Comparison of ENCODE assay signal across 8 cellular contexts in the genomic region with DNA sequence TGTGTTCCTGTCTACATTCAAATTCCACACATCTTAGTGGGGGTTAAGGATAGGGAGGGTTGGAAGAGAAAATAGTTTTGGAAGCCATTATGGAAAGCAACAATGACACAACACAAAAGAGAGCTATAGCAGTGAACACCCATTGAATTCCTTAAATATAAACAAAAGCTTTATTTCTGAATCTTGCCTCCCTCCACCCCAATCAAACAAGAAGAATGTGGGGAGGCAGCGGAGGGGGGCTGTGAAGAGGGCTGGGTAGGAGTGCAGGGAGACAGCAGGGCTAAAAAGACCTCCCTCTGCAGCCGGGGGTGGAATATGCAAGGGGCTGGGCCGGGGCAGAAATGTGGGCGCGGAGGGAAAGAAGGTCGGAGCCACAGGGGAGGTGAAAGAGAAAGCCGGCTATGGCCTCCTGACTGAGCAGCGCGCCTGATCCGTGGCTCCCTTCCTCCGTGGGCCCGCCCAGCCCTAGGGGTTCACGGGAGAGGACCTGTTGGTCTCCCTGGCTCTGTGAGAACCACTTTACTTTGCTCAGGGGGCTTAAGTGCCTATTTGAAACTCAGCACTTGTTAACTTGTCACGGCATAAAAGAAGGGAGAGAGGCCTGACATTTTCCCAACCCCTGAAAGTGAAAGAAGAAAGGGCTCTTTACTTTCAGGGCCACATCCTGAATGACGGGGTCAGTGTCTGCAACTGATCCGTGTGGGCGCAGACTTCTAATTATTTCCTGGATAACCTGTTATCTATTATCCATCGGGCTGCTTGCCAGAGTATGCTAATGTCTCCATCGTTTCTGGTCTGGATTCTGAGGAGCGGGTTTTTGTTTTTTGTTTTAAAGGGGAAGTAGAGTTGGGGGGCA.
DNase-seq lines count a peak whose midpoint lies in the region; ATAC-seq and TF ChIP-seq lines count a peak whose summit lies in the region.

No MANE protein-coding gene starts in this region.

- H3K9me3 ChIP-seq in mucosa of descending colon (no peaks in the 10 kb centered on the region), testis (no peaks in the 10 kb centered on the region)

- TF ChIP-seq POLR2A in testis (IDR thresholded peaks at IDR 0.05) = no peak

- intact Hi-C loops in mucosa of descending colon (cut with DNase I, micrococcal nuclease) (loop anchor here in 1 of 2 donors (10.0 kb wide), 1 partner anchor 185 kb away; the partner anchor contains the start of gene FUT8), testis (cut with DNase I; ENCODE audit: low total_unique reads) (no loop called here)

- H3K36me3 ChIP-seq in mucosa of descending colon (ENCODE audit: low read depth) (no peaks in the 10 kb centered on the region), testis (ENCODE audit: low read depth, missing control alignments) (no peaks in the 10 kb centered on the region)

- H3K27me3 ChIP-seq in testis = no peaks in the 10 kb centered on the region

- H3K4me3 ChIP-seq in epithelial cell of proximal tubule (ENCODE audit: low read depth, low read length) (peak overlapping the region; percentile 37), mucosa of descending colon (no peak overlapping the region), testis (peak overlapping the region; percentile 44 to 58)

- ATAC-seq in mucosa of descending colon (peak; percentile 35), HG02938 (IDR thresholded peaks at IDR 0.05; ENCODE audit: unreplicated experiment) (no peak)

- DNase-seq in Daoy (ENCODE audit: low read depth) (peak; percentile 79), NCI-H1092 (lab: John Stamatoyannopoulos, UW) (peak; percentile 86), epithelial cell of proximal tubule (ENCODE audit: low read depth) (no peak), mucosa of descending colon (peak; percentile 54 to 70 (median 57)), testis (peak; percentile 52), NOMO-1 treated with dmso at 0.1 percent for 144 hours (lab: John Stamatoyannopoulos, UW; ENCODE audit: unreplicated experiment) (no peak)
- DNase-seq in activated CD8-positive, alpha-beta memory T cell treated with anti-CD3 and anti-CD28 coated beads for 24 hours = peak; percentile 76

- no peak for TF ChIP-seq CTCF in epithelial cell of proximal tubule (conservative IDR thresholded peaks at IDR 0.05; ENCODE audit: low read depth, low read length)
- TF ChIP-seq CTCF in mucosa of descending colon (IDR thresholded peaks at IDR 0.05) = no peak
- no peak for TF ChIP-seq CTCF in testis (IDR thresholded peaks at IDR 0.05)

- H3K27ac ChIP-seq in testis = peak overlapping the region; percentile 84 to 92

- WGBS in testis, 2 donors = 3 to 5% methylated on average over 15 to 20 of the region's 20 CpGs

- H3K4me1 ChIP-seq in mucosa of descending colon (ENCODE audit: low read depth) (peaks cover 47% of the 10 kb centered on the region), testis (peaks cover 35% of the 10 kb centered on the region)

Comparison
In these comparisons a context has a peak if more than half of its experiments do, and no peak if none do; other contexts are left out.
1. DNase-seq: peak in Daoy (single experiment), NCI-H1092 (single experiment), activated CD8-positive, alpha-beta memory T cell treated with anti-CD3 and anti-CD28 coated beads for 24 hours (single experiment), mucosa of descending colon (3 of 3) and testis (single experiment); none in epithelial cell of proximal tubule (single experiment) and NOMO-1 treated with dmso at 0.1 percent for 144 hours (single experiment).